ENCODE assay signal across 20 cellular contexts in genomic region chr9:95641591-95641990, GRCh38.
A peak's percentile ranks its signal among the peaks of the same experiment; 100 is the strongest.
DNase-seq lines count a peak whose midpoint lies in the region; ATAC-seq and TF ChIP-seq lines count a peak whose summit lies in the region.
"Had no signal": no experiment of that assay in that cellular context is flagged by ENCODE, and none has a peak within 500 bp of the region (broad histone marks: within the 10 kb centered on the region; RNA-seq: fewer than 3 reads in every experiment).

No MANE protein-coding gene starts in this region.

- TF ChIP-seq CTCF in endothelial cell (IDR thresholded peaks at IDR 0.05; ENCODE audit: unreplicated experiment), result no peak

- no peak for ATAC-seq in HG02763 (IDR thresholded peaks at IDR 0.05; ENCODE audit: unreplicated experiment)
- ATAC-seq in GM19395 (IDR thresholded peaks at IDR 0.05; ENCODE audit: unreplicated experiment), result no peak
- ATAC-seq: activated naive CD4-positive, alpha-beta T cell treated with anti-CD3 and anti-CD28 coated beads, Interleukin-2, amount 50 U/mL, for 72 hours; activated T-cell treated with anti-CD3 and anti-CD28 coated beads, Interleukin-2, amount 50 U/mL, for 4 hours; HCT116; natural killer cell treated with Interleukin-12 subunit alpha and Interleukin-12 subunit beta and Interleukin-15 and Interleukin-18, amount 100 ng/mL, for 72 hours; stimulated activated effector memory CD8-positive, alpha-beta T cell treated with anti-CD3 and anti-CD28 coated beads, Interleukin-12 subunit alpha, Interleukin-12 subunit beta, amount 100 ng/mL, for 72 hours; T-helper 17 cell had no signal

- H3K4me3 Mint-ChIP-seq in endothelial cell (ENCODE audit: unreplicated experiment), result no peak overlapping the region
- H3K4me3 Mint-ChIP-seq: activated CD4-positive, alpha-beta memory T cell treated with anti-CD3 and anti-CD28 coated beads for 36 hours; activated T-cell treated with anti-CD3 and anti-CD28 coated beads, Interleukin-2, amount 50 U/mL, for 4 hours; natural killer cell treated with Interleukin-12 subunit alpha and Interleukin-12 subunit beta and Interleukin-15 and Interleukin-18, amount 100 ng/mL, for 72 hours; stimulated activated effector memory CD8-positive, alpha-beta T cell treated with anti-CD3 and anti-CD28 coated beads, Interleukin-12 subunit alpha, Interleukin-12 subunit beta, amount 100 ng/mL, for 72 hours; T-helper 17 cell had no signal

- H3K36me3 Mint-ChIP-seq in endothelial cell (ENCODE audit: low read depth, unreplicated experiment), result no peaks in the 10 kb centered on the region
- H3K36me3 Mint-ChIP-seq: activated CD4-positive, alpha-beta memory T cell treated with anti-CD3 and anti-CD28 coated beads for 36 hours; natural killer cell treated with Interleukin-12 subunit alpha and Interleukin-12 subunit beta and Interleukin-15 and Interleukin-18, amount 100 ng/mL, for 72 hours; stimulated activated effector memory CD8-positive, alpha-beta T cell treated with anti-CD3 and anti-CD28 coated beads, Interleukin-12 subunit alpha, Interleukin-12 subunit beta, amount 100 ng/mL, for 72 hours had no signal

- H3K27me3 Mint-ChIP-seq in endothelial cell (ENCODE audit: unreplicated experiment), result no peaks in the 10 kb centered on the region
- H3K27me3 Mint-ChIP-seq: progenitor cell of endocrine pancreas had no signal

- no peaks in the 10 kb centered on the region for H3K4me1 Mint-ChIP-seq in endothelial cell (ENCODE audit: unreplicated experiment)
- H3K4me1 Mint-ChIP-seq: stimulated activated effector memory CD8-positive, alpha-beta T cell treated with anti-CD3 and anti-CD28 coated beads, Interleukin-12 subunit alpha, Interleukin-12 subunit beta, amount 100 ng/mL, for 72 hours had no signal

- H3K27ac Mint-ChIP-seq in endothelial cell (ENCODE audit: unreplicated experiment), result no peak overlapping the region
- H3K27ac Mint-ChIP-seq: activated CD4-positive, alpha-beta memory T cell treated with anti-CD3 and anti-CD28 coated beads for 36 hours; activated naive CD4-positive, alpha-beta T cell treated with anti-CD3 and anti-CD28 coated beads, Interleukin-2, amount 50 U/mL, for 72 hours; natural killer cell treated with Interleukin-12 subunit alpha and Interleukin-12 subunit beta and Interleukin-15 and Interleukin-18, amount 100 ng/mL, for 72 hours; progenitor cell of endocrine pancreas; stimulated activated effector memory CD8-positive, alpha-beta T cell treated with anti-CD3 and anti-CD28 coated beads, Interleukin-12 subunit alpha, Interleukin-12 subunit beta, amount 100 ng/mL, for 72 hours; T-helper 17 cell had no signal

- DNase-seq in DMS53 (lab: John Stamatoyannopoulos, UW), result peak; percentile 56
- no peak for DNase-seq in DMS53 treated with DMSO at 0.1 percent for 48 hours (lab: John Stamatoyannopoulos, UW; ENCODE audit: unreplicated experiment)
- DNase-seq in M059J (ENCODE audit: low read depth), result peak; percentile 28
- peak; percentile 48 for DNase-seq in RKO (ENCODE audit: low spot score)
- DNase-seq in glomerular visceral epithelial cell (ENCODE audit: extremely low spot score), result peak; percentile 21
- DNase-seq in endothelial cell (ENCODE audit: low spot score), result no peak
- DNase-seq: activated CD4-positive, alpha-beta memory T cell treated with anti-CD3 and anti-CD28 coated beads for 36 hours; activated T-cell treated with anti-CD3 and anti-CD28 coated beads, Interleukin-2, amount 50 U/mL, for 4 hours; DMS153; glutamatergic neuron; mammary epithelial cell; T-helper 17 cell; transverse colon had no signal

- H3K9me3 Mint-ChIP-seq in endothelial cell (ENCODE audit: unreplicated experiment), result no peaks in the 10 kb centered on the region
- H3K9me3 Mint-ChIP-seq: activated CD4-positive, alpha-beta memory T cell treated with anti-CD3 and anti-CD28 coated beads for 36 hours; natural killer cell treated with Interleukin-12 subunit alpha and Interleukin-12 subunit beta and Interleukin-15 and Interleukin-18, amount 100 ng/mL, for 72 hours; stimulated activated effector memory CD8-positive, alpha-beta T cell treated with anti-CD3 and anti-CD28 coated beads, Interleukin-12 subunit alpha, Interleukin-12 subunit beta, amount 100 ng/mL, for 72 hours had no signal

Comparison
In these comparisons a context has a peak if more than half of its experiments do, and no peak if none do; other contexts are left out.
1. DNase-seq: peak in DMS53 (single experiment), M059J (single experiment), RKO (single experiment) and glomerular visceral epithelial cell (single experiment); none in DMS53 treated with DMSO at 0.1 percent for 48 hours (single experiment) and endothelial cell (single experiment).